20 cellular contexts compared by ENCODE assay signal in the genomic region with DNA sequence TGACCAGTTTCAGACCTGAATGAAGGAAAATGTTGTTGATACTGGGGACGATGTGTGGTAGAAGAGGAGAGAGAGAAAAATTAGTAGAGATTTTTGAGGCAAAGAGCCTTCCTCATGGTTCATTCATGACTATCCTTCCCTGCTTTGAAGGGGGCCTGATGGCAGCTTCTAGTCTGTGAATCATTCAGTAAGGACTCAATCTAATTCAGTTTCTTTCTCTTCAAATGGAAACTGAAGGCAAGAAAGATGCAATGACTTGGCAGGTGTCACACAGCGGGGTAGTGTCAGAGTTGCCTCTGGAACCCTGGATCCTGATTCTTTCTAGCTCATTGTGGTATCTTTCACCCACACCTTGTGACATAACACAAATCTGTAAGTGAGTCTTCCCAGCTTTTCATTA.
A peak's percentile ranks its signal among the peaks of the same experiment; 100 is the strongest.
DNase-seq lines count a peak whose midpoint lies in the region; ATAC-seq lines count a peak whose summit lies in the region.
"Had no signal": no experiment of that assay in that cellular context is flagged by ENCODE, and none has a peak within 500 bp of the region (broad histone marks: within the 10 kb centered on the region; RNA-seq: fewer than 3 reads in every experiment).

No MANE protein-coding gene starts in this region.

- H3K27me3 Mint-ChIP-seq in stimulated activated naive CD8-positive, alpha-beta T cell treated with anti-CD3 and anti-CD28 coated beads, Interleukin-15, Interleukin-2, amounts not matched to agents 100 ng/mL and 50 ng/mL, for 24 hours, result no peaks in the 10 kb centered on the region
- H3K27me3 Mint-ChIP-seq in stimulated activated naive CD8-positive, alpha-beta T cell treated with anti-CD3 and anti-CD28 coated beads, Interleukin-15, amount 100 ng/mL, for 72 hours, result no peaks in the 10 kb centered on the region

- H3K36me3 Mint-ChIP-seq in stimulated activated naive CD8-positive, alpha-beta T cell treated with anti-CD3 and anti-CD28 coated beads, Interleukin-15, Interleukin-2, amounts not matched to agents 100 ng/mL and 50 ng/mL, for 24 hours (ENCODE audit: low read depth), result no peaks in the 10 kb centered on the region
- H3K36me3 Mint-ChIP-seq: activated CD8-positive, alpha-beta memory T cell treated with anti-CD3 and anti-CD28 coated beads, Interleukin-2, amount 10 ng/mL, durations not matched to agents 7 days and 5 days; activated naive CD4-positive, alpha-beta T cell treated with anti-CD3 and anti-CD28 coated beads, Interleukin-2, amount 50 U/mL, for 24 hours; naive thymus-derived CD8-positive, alpha-beta T cell had no signal

- no peaks in the 10 kb centered on the region for H3K4me1 Mint-ChIP-seq in stimulated activated naive CD8-positive, alpha-beta T cell treated with anti-CD3 and anti-CD28 coated beads, Interleukin-15, Interleukin-2, amounts not matched to agents 100 ng/mL and 50 ng/mL, for 24 hours (ENCODE audit: low read depth)
- H3K4me1 Mint-ChIP-seq in stimulated activated naive CD8-positive, alpha-beta T cell treated with anti-CD3 and anti-CD28 coated beads, Interleukin-15, amount 100 ng/mL, for 72 hours, result no peaks in the 10 kb centered on the region
- H3K4me1 Mint-ChIP-seq: activated CD8-positive, alpha-beta memory T cell treated with anti-CD3 and anti-CD28 coated beads, Interleukin-2, amount 10 ng/mL, durations not matched to agents 7 days and 5 days; activated naive CD4-positive, alpha-beta T cell treated with anti-CD3 and anti-CD28 coated beads, Interleukin-2, amount 50 U/mL, for 24 hours; naive thymus-derived CD8-positive, alpha-beta T cell had no signal

- DNase-seq in stimulated activated naive CD8-positive, alpha-beta T cell treated with anti-CD3 and anti-CD28 coated beads, Interleukin-15, amount 100 ng/mL, for 72 hours, result no peak
- no peak for DNase-seq in cerebellar nuclear complex (lab: John Stamatoyannopoulos, UW)
- no peak for DNase-seq in NCI-H748 treated with DMSO at 0.1 percent for 48 hours (lab: John Stamatoyannopoulos, UW)
- DNase-seq in SHP77 treated with DMSO at 0.1 percent for 48 hours (lab: John Stamatoyannopoulos, UW), result no peak
- no peak for DNase-seq in CD1c-positive myeloid dendritic cell (ENCODE audit: extremely low spot score)
- DNase-seq: activated CD4-positive, alpha-beta T cell treated with anti-CD3 and anti-CD28 coated beads for 4 hours; activated CD8-positive, alpha-beta memory T cell treated with anti-CD3 and anti-CD28 coated beads, Interleukin-2, amount 10 ng/mL, durations not matched to agents 7 days and 5 days; central memory CD4-positive, alpha-beta T cell; head of caudate nucleus; naive thymus-derived CD8-positive, alpha-beta T cell; NCI-H1105; NCI-H2081; spleen; stimulated activated CD4-positive, alpha-beta T cell treated with anti-CD3 and anti-CD28 coated beads, Interleukin-4, amount 100 ng/mL, for 1 hour; trophoblast cell had no signal

- H3K9me3 Mint-ChIP-seq in stimulated activated naive CD8-positive, alpha-beta T cell treated with anti-CD3 and anti-CD28 coated beads, Interleukin-15, Interleukin-2, amounts not matched to agents 100 ng/mL and 50 ng/mL, for 24 hours, result no peaks in the 10 kb centered on the region
- H3K9me3 Mint-ChIP-seq in stimulated activated naive CD8-positive, alpha-beta T cell treated with anti-CD3 and anti-CD28 coated beads, Interleukin-15, amount 100 ng/mL, for 72 hours, result no peaks in the 10 kb centered on the region
- H3K9me3 Mint-ChIP-seq: activated naive CD4-positive, alpha-beta T cell treated with anti-CD3 and anti-CD28 coated beads, Interleukin-2, amount 50 U/mL, for 24 hours had no signal

- no peak for ATAC-seq in stimulated activated naive CD8-positive, alpha-beta T cell treated with anti-CD3 and anti-CD28 coated beads, Interleukin-15, amount 100 ng/mL, for 72 hours
- ATAC-seq in HG02588 (IDR thresholded peaks at IDR 0.05; ENCODE audit: unreplicated experiment) (peak; percentile 72), HG03558 (IDR thresholded peaks at IDR 0.05; ENCODE audit: extremely low read depth, unreplicated experiment) (peak; percentile 62)
- ATAC-seq: activated CD8-positive, alpha-beta memory T cell treated with anti-CD3 and anti-CD28 coated beads, Interleukin-2, amount 10 ng/mL, durations not matched to agents 7 days and 5 days; naive thymus-derived CD8-positive, alpha-beta T cell; Panc1 had no signal

- no peak overlapping the region for H3K4me3 Mint-ChIP-seq in stimulated activated naive CD8-positive, alpha-beta T cell treated with anti-CD3 and anti-CD28 coated beads, Interleukin-15, Interleukin-2, amounts not matched to agents 100 ng/mL and 50 ng/mL, for 24 hours
- H3K4me3 Mint-ChIP-seq in stimulated activated naive CD8-positive, alpha-beta T cell treated with anti-CD3 and anti-CD28 coated beads, Interleukin-15, amount 100 ng/mL, for 72 hours, result no peak overlapping the region
- H3K4me3 Mint-ChIP-seq: activated CD8-positive, alpha-beta memory T cell treated with anti-CD3 and anti-CD28 coated beads, Interleukin-2, amount 10 ng/mL, durations not matched to agents 7 days and 5 days; activated naive CD4-positive, alpha-beta T cell treated with anti-CD3 and anti-CD28 coated beads, Interleukin-2, amount 50 U/mL, for 24 hours; naive thymus-derived CD8-positive, alpha-beta T cell had no signal

- peak overlapping the region; percentile 9 for H3K27ac Mint-ChIP-seq in stimulated activated naive CD8-positive, alpha-beta T cell treated with anti-CD3 and anti-CD28 coated beads, Interleukin-15, Interleukin-2, amounts not matched to agents 100 ng/mL and 50 ng/mL, for 24 hours
- no peak overlapping the region for H3K27ac Mint-ChIP-seq in stimulated activated naive CD8-positive, alpha-beta T cell treated with anti-CD3 and anti-CD28 coated beads, Interleukin-15, amount 100 ng/mL, for 72 hours
- H3K27ac Mint-ChIP-seq: activated CD8-positive, alpha-beta memory T cell treated with anti-CD3 and anti-CD28 coated beads, Interleukin-2, amount 10 ng/mL, durations not matched to agents 7 days and 5 days; activated naive CD4-positive, alpha-beta T cell treated with anti-CD3 and anti-CD28 coated beads, Interleukin-2, amount 50 U/mL, for 24 hours; naive thymus-derived CD8-positive, alpha-beta T cell had no signal
